24 cellular contexts compared by ENCODE assay signal in the genomic region with DNA sequence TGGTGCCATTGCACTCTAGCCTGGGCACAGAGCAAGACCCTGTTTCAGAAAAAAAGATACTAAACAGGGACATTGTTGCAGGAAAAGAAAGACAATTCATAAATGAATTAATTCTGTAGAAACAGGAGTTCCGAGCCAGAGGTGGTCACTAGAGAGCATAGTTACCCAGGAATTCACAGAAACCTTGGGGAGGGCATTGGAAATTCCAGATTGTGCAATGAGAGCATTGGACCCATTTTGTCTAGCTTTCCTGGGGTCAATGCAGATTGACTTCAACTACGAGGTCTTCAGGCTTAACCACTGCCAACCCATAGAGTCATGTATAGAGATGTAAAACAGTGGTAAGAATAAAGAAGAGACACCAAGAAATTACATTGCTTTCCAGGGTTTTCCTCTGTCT.
DNase-seq lines count a peak whose midpoint lies in the region; ATAC-seq and TF ChIP-seq lines count a peak whose summit lies in the region.
"Had no signal": no experiment of that assay in that cellular context is flagged by ENCODE, and none has a peak within 500 bp of the region (broad histone marks: within the 10 kb centered on the region; RNA-seq: fewer than 3 reads in every experiment).

No MANE protein-coding gene starts in this region.

- dilution Hi-C loops in IMR-90 (cut with HindIII; ENCODE audit: low sequenced_read_pairs, unreplicated experiment), result no loop called here

- no peaks in the 10 kb centered on the region for H3K27me3 ChIP-seq in IMR-90 (ENCODE audit: control insufficient read depth, insufficient read depth, low read length)
- no peaks in the 10 kb centered on the region for H3K27me3 ChIP-seq in liver (ENCODE audit: control insufficient read depth in 4 of 4, insufficient read depth in 4 of 4, low read length in 3 of 4)
- no peaks in the 10 kb centered on the region for H3K27me3 ChIP-seq in SJCRH30
- H3K27me3 ChIP-seq: BE2C, BLaER1 had no signal

- no peak overlapping the region for H4K91ac ChIP-seq in IMR-90 (ENCODE audit: insufficient read depth, low read depth, low read length)

- no TSS peak for BruUV-seq in IMR-90 (replicated peaks; lab: Mats Ljungman, UMichigan)

- TF ChIP-seq RAD21 in IMR-90 (IDR thresholded peaks at IDR 0.05; ENCODE audit: low read length), result no peak
- TF ChIP-seq RAD21 in liver (IDR thresholded peaks at IDR 0.05), result peak; percentile 44 to 50

- POLR2A ChIA-PET in IMR-90 (lab: Charles Lee; ENCODE audit: unreplicated experiment), result no interaction called here

- no peaks in the 10 kb centered on the region for H4K20me1 ChIP-seq in IMR-90 (ENCODE audit: insufficient read depth, low read length)
- H4K20me1 ChIP-seq: BLaER1 had no signal

- H3K4me3 ChIP-seq in IMR-90 (ENCODE audit: insufficient read depth, low read depth, low read length), result no peak overlapping the region
- H3K4me3 ChIP-seq in liver (ENCODE audit: low read depth in 1 of 3, low read length in 3 of 3), result no peak overlapping the region
- no peak overlapping the region for H3K4me3 ChIP-seq in SJCRH30
- H3K4me3 ChIP-seq: BLaER1, GM12878 had no signal

- H2AFZ ChIP-seq in IMR-90 (replicated peaks; ENCODE audit: low read length, poor library complexity), result no peak overlapping the region

- H2BK5ac ChIP-seq in IMR-90 (ENCODE audit: low read depth, low read length, poor library complexity, severe bottlenecking), result no peak overlapping the region

- CTCF ChIA-PET in IMR-90 (lab: Yijun Ruan, JAX), result no interaction called here

- no peak overlapping the region for H3K23ac ChIP-seq in IMR-90 (ENCODE audit: low read depth, low read length)

- H3K14ac ChIP-seq in IMR-90 (replicated peaks; ENCODE audit: low read depth, low read length), result no peak overlapping the region

- H3K18ac ChIP-seq in IMR-90 (ENCODE audit: low read depth, low read length), result no peak overlapping the region

- H3K4ac ChIP-seq in IMR-90 (ENCODE audit: low read depth, low read length), result no peak overlapping the region

- H3K9me1 ChIP-seq in IMR-90 (ENCODE audit: insufficient read depth, low read length), result no peaks in the 10 kb centered on the region

- intact Hi-C loops in IMR-90 (cut with micrococcal nuclease), result no loop called here

- H3K4me1 ChIP-seq in IMR-90 (ENCODE audit: control insufficient read depth, insufficient read depth, low read length) (no peaks in the 10 kb centered on the region), liver (ENCODE audit: control insufficient read depth in 4 of 4, insufficient read depth in 4 of 4, low read length in 3 of 4) (no peaks in the 10 kb centered on the region), SJCRH30 (no peaks in the 10 kb centered on the region)
- H3K4me1 ChIP-seq: BE2C, BLaER1 had no signal

- H3K9me3 ChIP-seq in IMR-90 (ENCODE audit: control insufficient read depth, insufficient read depth, low read length) (no peaks in the 10 kb centered on the region), liver (ENCODE audit: control insufficient read depth in 4 of 4, low read length in 3 of 4) (no peaks in the 10 kb centered on the region), SJCRH30 (replicated peaks) (no peaks in the 10 kb centered on the region)
- H3K9me3 ChIP-seq: BE2C had no signal

- no peak overlapping the region for H2AK5ac ChIP-seq in IMR-90 (ENCODE audit: low read depth, low read length)

- in situ Hi-C loops in IMR-90 (cut with MboI; ENCODE audit: low sequenced_read_pairs), result no loop called here

- H3K4me2 ChIP-seq in IMR-90 (ENCODE audit: low read depth, low read length), result no peak overlapping the region
- H3K4me2 ChIP-seq: BLaER1 had no signal

- H4K5ac ChIP-seq in IMR-90 (ENCODE audit: low read depth, low read length), result no peak overlapping the region

- no peak for TF ChIP-seq POLR2A in IMR-90 (IDR thresholded peaks at IDR 0.05; ENCODE audit: low read depth, low read length)

- H2AK9ac ChIP-seq in IMR-90 (replicated peaks; ENCODE audit: low read depth, low read length, poor library complexity), result no peak overlapping the region

- WGBS in IMR-90 (ENCODE audit: extremely low coverage in 2 of 2, insufficient read length in 1 of 2), 2 experiments, result no CpG with 5 or more reads among the region's 2 CpGs
- 70% methylated on average over 2 of the region's 2 CpGs for WGBS in liver

- no peak overlapping the region for H2BK120ac ChIP-seq in IMR-90 (ENCODE audit: low read depth, low read length)

- DNase-seq in IMR-90, result no peak
- no peak for DNase-seq in left lobe of liver (ENCODE audit: low spot score)
- no peak for DNase-seq in hypothalamus (lab: John Stamatoyannopoulos, UW)
- no peak for DNase-seq in stimulated activated CD4-positive, alpha-beta T cell treated with anti-CD3 and anti-CD28 coated beads, Interleukin-1b, Interleukin-23, amount 100 ng/mL, for 48 hours
- no peak for DNase-seq in SJCRH30
- DNase-seq: 8988T; ACHN; BE2C; C1 segment of cervical spinal cord; Calu3; CD4-positive, alpha-beta memory T cell; CD4-positive, CD25-positive, alpha-beta regulatory T cell; CD8-positive, alpha-beta memory T cell; COR-L47; DMS 273 treated with DMSO at 0.1 percent for 48 hours; DMS153; DMS53; DMS79; DND-41; EL; GDM1 had no signal

- no peaks in the 10 kb centered on the region for H3K79me1 ChIP-seq in IMR-90 (ENCODE audit: low read depth in 1 of 2, low read length in 2 of 2)

- H2BK15ac ChIP-seq in IMR-90 (ENCODE audit: low read depth, low read length), result no peak overlapping the region

- H3K27ac ChIP-seq in IMR-90 (ENCODE audit: insufficient read depth, low read length) (no peak overlapping the region), liver (ENCODE audit: low read depth in 1 of 2, low read length in 2 of 2) (no peak overlapping the region), SJCRH30 (no peak overlapping the region)
- H3K27ac ChIP-seq: BLaER1 had no signal

- no peak overlapping the region for H3K9ac ChIP-seq in IMR-90 (ENCODE audit: low read depth, low read length)
- no peak overlapping the region for H3K9ac ChIP-seq in liver (ENCODE audit: low read depth in 1 of 2, low read length in 2 of 2)
- H3K9ac ChIP-seq: BLaER1 had no signal

- ATAC-seq in IMR-90 (ENCODE audit: low read depth) (no peak), left lobe of liver (peak; percentile 51)
- ATAC-seq: GM12878 had no signal

- H2BK20ac ChIP-seq in IMR-90 (ENCODE audit: low read depth, low read length), result no peak overlapping the region

- H4K8ac ChIP-seq in IMR-90 (ENCODE audit: low read depth in 2 of 2, low read length in 2 of 2), result no peak overlapping the region

- no peak overlapping the region for H3K56ac ChIP-seq in IMR-90 (ENCODE audit: extremely low read depth, insufficient read depth, low read length)

- H3K36me3 ChIP-seq in IMR-90 (ENCODE audit: control insufficient read depth, insufficient read depth, low read length), result no peaks in the 10 kb centered on the region
- H3K36me3 ChIP-seq in liver (ENCODE audit: control insufficient read depth in 4 of 4, insufficient read depth in 3 of 4, low read depth in 1 of 4, low read length in 3 of 4), result no peaks in the 10 kb centered on the region
- H3K36me3 ChIP-seq in SJCRH30, result no peaks in the 10 kb centered on the region
- H3K36me3 ChIP-seq: BE2C, BLaER1 had no signal

- no peak for TF ChIP-seq CTCF in IMR-90 (conservative IDR thresholded peaks at IDR 0.05; ENCODE audit: low read depth, low read length)
- TF ChIP-seq CTCF in liver (IDR thresholded peaks at IDR 0.05; ENCODE audit: low read depth, low read length, missing input control), result no peak

TF ChIP-seq in IMR-90, 13 proteins besides CTCF, POLR2A, EP300 and RAD21:
- TF ChIP-seq CEBPB (IDR thresholded peaks at IDR 0.05; ENCODE audit: low read depth, low read length) (0 out of 2 replicates have a peak, but pooled peaks have one; percentile 15), RCOR1 (IDR thresholded peaks at IDR 0.05; ENCODE audit: insufficient replicate concordance, low read length) (no peak), MAZ (IDR thresholded peaks at IDR 0.05; ENCODE audit: borderline replicate concordance, low read depth, low read length) (no peak), CHD1 (IDR thresholded peaks at IDR 0.05; ENCODE audit: low read depth, low read length) (no peak), SMC3 (IDR thresholded peaks at IDR 0.05; ENCODE audit: low read depth, low read length) (no peak), MAFK (IDR thresholded peaks at IDR 0.05; ENCODE audit: low read depth, low read length) (no peak)

TF ChIP-seq in liver, 16 proteins besides CTCF, POLR2A, EP300 and RAD21 (continues in another document):
- TF ChIP-seq RXRA (IDR thresholded peaks at IDR 0.05) (no peak), YY1 (IDR thresholded peaks at IDR 0.05) (no peak), SP1 (IDR thresholded peaks at IDR 0.05) (no peak), EGR1 (IDR thresholded peaks at IDR 0.05; ENCODE audit: low read depth in 2 of 2) (no peak), FOXA2 (IDR thresholded peaks at IDR 0.05) (no peak), GABPA (IDR thresholded peaks at IDR 0.05 in 1 of 2, conservative IDR thresholded peaks at IDR 0.05 in 1 of 2) (no peak), HNF4A (conservative IDR thresholded peaks at IDR 0.05) (no peak), TAF1 (conservative IDR thresholded peaks at IDR 0.05) (no peak), FOXA1 (IDR thresholded peaks at IDR 0.05) (no peak)
- TF ChIP-seq, protein P1, sequence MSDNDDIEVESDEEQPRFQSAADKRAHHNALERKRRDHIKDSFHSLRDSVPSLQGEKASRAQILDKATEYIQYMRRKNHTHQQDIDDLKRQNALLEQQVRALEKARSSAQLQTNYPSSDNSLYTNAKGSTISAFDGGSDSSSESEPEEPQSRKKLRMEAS (IDR thresholded peaks at IDR 0.05), result no peak
- TF ChIP-seq, protein P2, sequence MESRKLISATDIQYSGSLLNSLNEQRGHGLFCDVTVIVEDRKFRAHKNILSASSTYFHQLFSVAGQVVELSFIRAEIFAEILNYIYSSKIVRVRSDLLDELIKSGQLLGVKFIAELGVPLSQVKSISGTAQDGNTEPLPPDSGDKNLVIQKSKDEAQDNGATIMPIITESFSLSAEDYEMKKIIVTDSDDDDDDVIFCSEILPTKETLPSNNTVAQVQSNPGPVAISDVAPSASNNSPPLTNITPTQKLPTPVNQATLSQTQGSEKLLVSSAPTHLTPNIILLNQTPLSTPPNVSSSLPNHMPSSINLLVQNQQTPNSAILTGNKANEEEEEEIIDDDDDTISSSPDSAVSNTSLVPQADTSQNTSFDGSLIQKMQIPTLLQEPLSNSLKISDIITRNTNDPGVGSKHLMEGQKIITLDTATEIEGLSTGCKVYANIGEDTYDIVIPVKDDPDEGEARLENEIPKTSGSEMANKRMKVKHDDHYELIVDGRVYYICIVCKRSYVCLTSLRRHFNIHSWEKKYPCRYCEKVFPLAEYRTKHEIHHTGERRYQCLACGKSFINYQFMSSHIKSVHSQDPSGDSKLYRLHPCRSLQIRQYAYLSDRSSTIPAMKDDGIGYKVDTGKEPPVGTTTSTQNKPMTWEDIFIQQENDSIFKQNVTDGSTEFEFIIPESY (IDR thresholded peaks at IDR 0.05), result no peak
